34 cellular contexts compared by ENCODE assay signal in the genomic region with DNA sequence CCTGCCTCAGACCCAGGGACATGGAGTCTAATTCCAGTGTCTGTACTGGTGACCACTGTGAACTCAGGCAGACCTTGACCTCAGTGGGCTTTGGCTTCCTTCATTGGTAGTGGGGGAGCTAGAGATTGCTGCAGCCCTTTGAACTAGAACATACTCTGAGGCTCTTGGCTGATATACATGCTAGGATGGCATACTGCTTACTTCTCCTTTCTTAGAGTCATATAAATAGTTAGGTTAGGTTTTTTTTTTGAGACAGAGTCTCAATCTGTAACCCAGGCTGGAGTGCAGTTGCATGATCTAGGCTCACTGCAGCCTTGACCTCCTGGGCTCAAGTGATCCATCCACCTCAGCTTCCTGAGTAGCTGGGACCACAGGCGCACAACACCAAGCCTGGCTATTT.
"Had no signal": no experiment of that assay in that cellular context is flagged by ENCODE, and none has a peak within 500 bp of the region (broad histone marks: within the 10 kb centered on the region; RNA-seq: fewer than 3 reads in every experiment).

No MANE protein-coding gene starts in this region.

- H3K4me3 Mint-ChIP-seq: activated CD4-positive, alpha-beta T cell treated with anti-CD3 and anti-CD28 coated beads for 36 hours; activated CD4-positive, alpha-beta T cell treated with anti-CD3 and anti-CD28 coated beads, Interleukin-2, amount 10 ng/mL, durations not matched to agents 7 days and 5 days; activated CD8-positive, alpha-beta T cell treated with anti-CD3 and anti-CD28 coated beads, Interleukin-2, amount 10 ng/mL, durations not matched to agents 7 days and 5 days; activated naive CD4-positive, alpha-beta T cell treated with anti-CD3 and anti-CD28 coated beads, Interleukin-2, amount 50 U/mL, for 24 hours; activated naive CD8-positive, alpha-beta T cell treated with anti-CD3 and anti-CD28 coated beads, Interleukin-2, amount 10 ng/mL, durations not matched to agents 7 days and 5 days; activated T-cell treated with anti-CD3 and anti-CD28 coated beads, Interleukin-2, amount 50 U/mL, for 24 hours; WTC11 had no signal

- H3K36me3 Mint-ChIP-seq: activated naive CD4-positive, alpha-beta T cell treated with anti-CD3 and anti-CD28 coated beads, Interleukin-2, amount 50 U/mL, for 24 hours; activated naive CD8-positive, alpha-beta T cell treated with anti-CD3 and anti-CD28 coated beads, Interleukin-2, amount 10 ng/mL, durations not matched to agents 7 days and 5 days; WTC11 had no signal

- H3K4me1 Mint-ChIP-seq: activated CD4-positive, alpha-beta T cell treated with anti-CD3 and anti-CD28 coated beads for 36 hours; activated CD4-positive, alpha-beta T cell treated with anti-CD3 and anti-CD28 coated beads, Interleukin-2, amount 10 ng/mL, durations not matched to agents 7 days and 5 days; activated naive CD4-positive, alpha-beta T cell treated with anti-CD3 and anti-CD28 coated beads, Interleukin-2, amount 50 U/mL, for 24 hours; activated naive CD8-positive, alpha-beta T cell treated with anti-CD3 and anti-CD28 coated beads, Interleukin-2, amount 10 ng/mL, durations not matched to agents 7 days and 5 days had no signal

- H3K27ac Mint-ChIP-seq: activated CD4-positive, alpha-beta T cell treated with anti-CD3 and anti-CD28 coated beads for 36 hours; activated CD4-positive, alpha-beta T cell treated with anti-CD3 and anti-CD28 coated beads, Interleukin-2, amount 10 ng/mL, durations not matched to agents 7 days and 5 days; activated CD8-positive, alpha-beta T cell treated with anti-CD3 and anti-CD28 coated beads, Interleukin-2, amount 10 ng/mL, durations not matched to agents 7 days and 5 days; activated naive CD4-positive, alpha-beta T cell treated with anti-CD3 and anti-CD28 coated beads, Interleukin-2, amount 50 U/mL, for 24 hours; activated naive CD8-positive, alpha-beta T cell treated with anti-CD3 and anti-CD28 coated beads, Interleukin-2, amount 10 ng/mL, durations not matched to agents 7 days and 5 days; activated T-cell treated with anti-CD3 and anti-CD28 coated beads, Interleukin-2, amount 50 U/mL, for 24 hours; activated T-helper 2 cell treated with anti-CD3 and anti-CD28 coated beads, Interferon-gamma antibody, Interleukin-2, Interleukin-4, amounts not matched to agents 10 μg/mL and 5 μg/mL and 100 μg/mL, durations not matched to agents 14 hours and 24 hours and 36 hours; WTC11 had no signal

- ATAC-seq: activated CD4-positive, alpha-beta T cell treated with anti-CD3 and anti-CD28 coated beads for 36 hours; activated CD4-positive, CD25-positive, alpha-beta regulatory T cell treated with anti-CD3 and anti-CD28 coated beads, Interleukin-2, amount 50 U/mL, for 24 hours; activated CD8-positive, alpha-beta T cell treated with anti-CD3 and anti-CD28 coated beads, Interleukin-2, amount 10 ng/mL, durations not matched to agents 7 days and 5 days; body of pancreas; PC-3; WTC11 had no signal

- DNase-seq: activated CD4-positive, alpha-beta T cell treated with anti-CD3 and anti-CD28 coated beads for 36 hours; activated CD4-positive, alpha-beta T cell treated with anti-CD3 and anti-CD28 coated beads, Interleukin-2, amount 10 ng/mL, durations not matched to agents 7 days and 5 days; activated CD4-positive, alpha-beta T cell treated with anti-CD3 and anti-CD28 coated beads, Interleukin-2, amount 50 U/mL, for 48 hours; activated CD8-positive, alpha-beta T cell treated with anti-CD3 and anti-CD28 coated beads, Interleukin-2, amount 10 ng/mL, durations not matched to agents 7 days and 5 days; activated gamma-delta T cell; activated naive CD4-positive, alpha-beta T cell treated with Interleukin-2 at 50 U/mL for 16 hours; activated naive CD8-positive, alpha-beta T cell treated with anti-CD3 and anti-CD28 coated beads, Interleukin-2, amount 10 ng/mL, durations not matched to agents 7 days and 5 days; activated T-cell treated with anti-CD3 and anti-CD28 coated beads, Interleukin-2, amount 50 U/mL, for 24 hours; adrenal gland; body of pancreas; caudate nucleus; cerebellar nuclear complex; MM.1S; NCI-H1105; NCI-H1417 treated with DMSO at 0.1 percent for 48 hours; NCI-H2107; NCI-H2171; NCI-H526; NCI-H748 treated with DMSO at 0.1 percent for 48 hours; NK-92 treated with Interleukin-12 subunit alpha and Interleukin-12 subunit beta, amount 100 ng/mL, for 24 hours; PC-3; Peyer's patch; Right ventricle myocardium superior; SW 1271; T-helper 1 cell; T-helper 2 cell; T-helper 9 cell had no signal

- H3K9me3 Mint-ChIP-seq: activated CD4-positive, alpha-beta T cell treated with anti-CD3 and anti-CD28 coated beads, Interleukin-2, amount 10 ng/mL, durations not matched to agents 7 days and 5 days; activated naive CD4-positive, alpha-beta T cell treated with anti-CD3 and anti-CD28 coated beads, Interleukin-2, amount 50 U/mL, for 24 hours; activated naive CD8-positive, alpha-beta T cell treated with anti-CD3 and anti-CD28 coated beads, Interleukin-2, amount 10 ng/mL, durations not matched to agents 7 days and 5 days; activated T-cell treated with anti-CD3 and anti-CD28 coated beads, Interleukin-2, amount 50 U/mL, for 24 hours; activated T-helper 2 cell treated with anti-CD3 and anti-CD28 coated beads, Interferon-gamma antibody, Interleukin-2, Interleukin-4, amounts not matched to agents 10 μg/mL and 5 μg/mL and 100 μg/mL, durations not matched to agents 14 hours and 24 hours and 36 hours had no signal

- H3K27ac ChIP-seq: adrenal gland, body of pancreas, breast epithelium, KMS-11, Peyer's patch, RWPE1 had no signal
